In genomic region chr17:47207143-47208067, GRCh38 we compare ENCODE assay signal across 2 cellular contexts.
TF ChIP-seq lines count a peak whose summit lies in the region.

No MANE protein-coding gene starts in this region.

TF ChIP-seq in GM12891, 5 proteins besides CTCF, POLR2A, EP300 and RAD21:
- TF ChIP-seq POLR2AphosphoS5 (IDR thresholded peaks at IDR 0.05; ENCODE audit: low read depth, low read length): no peak
- TF ChIP-seq TAF1 (IDR thresholded peaks at IDR 0.05; ENCODE audit: low read depth, low read length): no peak
- TF ChIP-seq SPI1 (IDR thresholded peaks at IDR 0.05; ENCODE audit: low read depth, low read length): peak; percentile 64

TF ChIP-seq in GM12878, 131 proteins besides CTCF, POLR2A, EP300 and RAD21:
- TF ChIP-seq ZNF217 (IDR thresholded peaks at IDR 0.05) (no peak), SPI1 (IDR thresholded peaks at IDR 0.05; ENCODE audit: borderline replicate concordance, insufficient read depth, low read depth, low read length) (peak; percentile 43; the same call in 1 of the 2 replicates), ZNF384 (IDR thresholded peaks at IDR 0.05; ENCODE audit: borderline replicate concordance, low read depth, low read length) (peak; percentile 38; the same call in 1 of the 2 replicates), RAD51 (IDR thresholded peaks at IDR 0.05) (no peak), HDAC6 (IDR thresholded peaks at IDR 0.05; ENCODE audit: unreplicated experiment) (no peak), NFIC (IDR thresholded peaks at IDR 0.05; ENCODE audit: low read depth, low read length) (no peak), ESRRA (IDR thresholded peaks at IDR 0.05; ENCODE audit: low read length) (no peak), EED (IDR thresholded peaks at IDR 0.05; ENCODE audit: low read depth) (0 out of 2 replicates have a peak, but pooled peaks have one; percentile 5), HCFC1 (IDR thresholded peaks at IDR 0.05; ENCODE audit: low read length) (no peak), ZBED1 (IDR thresholded peaks at IDR 0.05; ENCODE audit: borderline replicate concordance) (no peak), IRF5 (IDR thresholded peaks at IDR 0.05; ENCODE audit: borderline replicate concordance) (no peak), MEF2B (IDR thresholded peaks at IDR 0.05; ENCODE audit: partially characterized antibody, poor library complexity, severe bottlenecking) (peak; percentile 39), BCL3 (IDR thresholded peaks at IDR 0.05; ENCODE audit: borderline replicate concordance, insufficient read depth, low read depth, low read length, poor library complexity, severe bottlenecking) (no peak), ZNF622 (IDR thresholded peaks at IDR 0.05) (no peak), SP1 (IDR thresholded peaks at IDR 0.05; ENCODE audit: low read depth, low read length) (no peak), MTA2 (IDR thresholded peaks at IDR 0.05; ENCODE audit: low read depth) (0 out of 2 replicates have a peak, but pooled peaks have one; percentile 23), CREM (IDR thresholded peaks at IDR 0.05; ENCODE audit: low read depth) (no peak), CHD4 (IDR thresholded peaks at IDR 0.05) (no peak)
- TF ChIP-seq, protein P1, sequence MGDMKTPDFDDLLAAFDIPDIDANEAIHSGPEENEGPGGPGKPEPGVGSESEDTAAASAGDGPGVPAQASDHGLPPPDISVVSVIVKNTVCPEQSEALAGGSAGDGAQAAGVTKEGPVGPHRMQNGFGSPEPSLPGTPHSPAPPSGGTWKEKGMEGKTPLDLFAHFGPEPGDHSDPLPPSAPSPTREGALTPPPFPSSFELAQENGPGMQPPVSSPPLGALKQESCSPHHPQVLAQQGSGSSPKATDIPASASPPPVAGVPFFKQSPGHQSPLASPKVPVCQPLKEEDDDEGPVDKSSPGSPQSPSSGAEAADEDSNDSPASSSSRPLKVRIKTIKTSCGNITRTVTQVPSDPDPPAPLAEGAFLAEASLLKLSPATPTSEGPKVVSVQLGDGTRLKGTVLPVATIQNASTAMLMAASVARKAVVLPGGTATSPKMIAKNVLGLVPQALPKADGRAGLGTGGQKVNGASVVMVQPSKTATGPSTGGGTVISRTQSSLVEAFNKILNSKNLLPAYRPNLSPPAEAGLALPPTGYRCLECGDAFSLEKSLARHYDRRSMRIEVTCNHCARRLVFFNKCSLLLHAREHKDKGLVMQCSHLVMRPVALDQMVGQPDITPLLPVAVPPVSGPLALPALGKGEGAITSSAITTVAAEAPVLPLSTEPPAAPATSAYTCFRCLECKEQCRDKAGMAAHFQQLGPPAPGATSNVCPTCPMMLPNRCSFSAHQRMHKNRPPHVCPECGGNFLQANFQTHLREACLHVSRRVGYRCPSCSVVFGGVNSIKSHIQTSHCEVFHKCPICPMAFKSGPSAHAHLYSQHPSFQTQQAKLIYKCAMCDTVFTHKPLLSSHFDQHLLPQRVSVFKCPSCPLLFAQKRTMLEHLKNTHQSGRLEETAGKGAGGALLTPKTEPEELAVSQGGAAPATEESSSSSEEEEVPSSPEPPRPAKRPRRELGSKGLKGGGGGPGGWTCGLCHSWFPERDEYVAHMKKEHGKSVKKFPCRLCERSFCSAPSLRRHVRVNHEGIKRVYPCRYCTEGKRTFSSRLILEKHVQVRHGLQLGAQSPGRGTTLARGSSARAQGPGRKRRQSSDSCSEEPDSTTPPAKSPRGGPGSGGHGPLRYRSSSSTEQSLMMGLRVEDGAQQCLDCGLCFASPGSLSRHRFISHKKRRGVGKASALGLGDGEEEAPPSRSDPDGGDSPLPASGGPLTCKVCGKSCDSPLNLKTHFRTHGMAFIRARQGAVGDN (IDR thresholded peaks at IDR 0.05): no peak
- TF ChIP-seq, protein P2, sequence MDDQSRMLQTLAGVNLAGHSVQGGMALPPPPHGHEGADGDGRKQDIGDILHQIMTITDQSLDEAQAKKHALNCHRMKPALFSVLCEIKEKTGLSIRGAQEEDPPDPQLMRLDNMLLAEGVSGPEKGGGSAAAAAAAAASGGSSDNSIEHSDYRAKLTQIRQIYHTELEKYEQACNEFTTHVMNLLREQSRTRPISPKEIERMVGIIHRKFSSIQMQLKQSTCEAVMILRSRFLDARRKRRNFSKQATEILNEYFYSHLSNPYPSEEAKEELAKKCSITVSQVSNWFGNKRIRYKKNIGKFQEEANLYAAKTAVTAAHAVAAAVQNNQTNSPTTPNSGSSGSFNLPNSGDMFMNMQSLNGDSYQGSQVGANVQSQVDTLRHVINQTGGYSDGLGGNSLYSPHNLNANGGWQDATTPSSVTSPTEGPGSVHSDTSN (IDR thresholded peaks at IDR 0.05; ENCODE audit: insufficient replicate concordance, low read depth, low read length): no peak
- TF ChIP-seq, protein P3, sequence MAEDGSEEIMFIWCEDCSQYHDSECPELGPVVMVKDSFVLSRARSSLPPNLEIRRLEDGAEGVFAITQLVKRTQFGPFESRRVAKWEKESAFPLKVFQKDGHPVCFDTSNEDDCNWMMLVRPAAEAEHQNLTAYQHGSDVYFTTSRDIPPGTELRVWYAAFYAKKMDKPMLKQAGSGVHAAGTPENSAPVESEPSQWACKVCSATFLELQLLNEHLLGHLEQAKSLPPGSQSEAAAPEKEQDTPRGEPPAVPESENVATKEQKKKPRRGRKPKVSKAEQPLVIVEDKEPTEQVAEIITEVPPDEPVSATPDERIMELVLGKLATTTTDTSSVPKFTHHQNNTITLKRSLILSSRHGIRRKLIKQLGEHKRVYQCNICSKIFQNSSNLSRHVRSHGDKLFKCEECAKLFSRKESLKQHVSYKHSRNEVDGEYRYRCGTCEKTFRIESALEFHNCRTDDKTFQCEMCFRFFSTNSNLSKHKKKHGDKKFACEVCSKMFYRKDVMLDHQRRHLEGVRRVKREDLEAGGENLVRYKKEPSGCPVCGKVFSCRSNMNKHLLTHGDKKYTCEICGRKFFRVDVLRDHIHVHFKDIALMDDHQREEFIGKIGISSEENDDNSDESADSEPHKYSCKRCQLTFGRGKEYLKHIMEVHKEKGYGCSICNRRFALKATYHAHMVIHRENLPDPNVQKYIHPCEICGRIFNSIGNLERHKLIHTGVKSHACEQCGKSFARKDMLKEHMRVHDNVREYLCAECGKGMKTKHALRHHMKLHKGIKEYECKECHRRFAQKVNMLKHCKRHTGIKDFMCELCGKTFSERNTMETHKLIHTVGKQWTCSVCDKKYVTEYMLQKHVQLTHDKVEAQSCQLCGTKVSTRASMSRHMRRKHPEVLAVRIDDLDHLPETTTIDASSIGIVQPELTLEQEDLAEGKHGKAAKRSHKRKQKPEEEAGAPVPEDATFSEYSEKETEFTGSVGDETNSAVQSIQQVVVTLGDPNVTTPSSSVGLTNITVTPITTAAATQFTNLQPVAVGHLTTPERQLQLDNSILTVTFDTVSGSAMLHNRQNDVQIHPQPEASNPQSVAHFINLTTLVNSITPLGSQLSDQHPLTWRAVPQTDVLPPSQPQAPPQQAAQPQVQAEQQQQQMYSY (CRISPR knock-in tag; IDR thresholded peaks at IDR 0.05): no peak
- TF ChIP-seq, protein P4, sequence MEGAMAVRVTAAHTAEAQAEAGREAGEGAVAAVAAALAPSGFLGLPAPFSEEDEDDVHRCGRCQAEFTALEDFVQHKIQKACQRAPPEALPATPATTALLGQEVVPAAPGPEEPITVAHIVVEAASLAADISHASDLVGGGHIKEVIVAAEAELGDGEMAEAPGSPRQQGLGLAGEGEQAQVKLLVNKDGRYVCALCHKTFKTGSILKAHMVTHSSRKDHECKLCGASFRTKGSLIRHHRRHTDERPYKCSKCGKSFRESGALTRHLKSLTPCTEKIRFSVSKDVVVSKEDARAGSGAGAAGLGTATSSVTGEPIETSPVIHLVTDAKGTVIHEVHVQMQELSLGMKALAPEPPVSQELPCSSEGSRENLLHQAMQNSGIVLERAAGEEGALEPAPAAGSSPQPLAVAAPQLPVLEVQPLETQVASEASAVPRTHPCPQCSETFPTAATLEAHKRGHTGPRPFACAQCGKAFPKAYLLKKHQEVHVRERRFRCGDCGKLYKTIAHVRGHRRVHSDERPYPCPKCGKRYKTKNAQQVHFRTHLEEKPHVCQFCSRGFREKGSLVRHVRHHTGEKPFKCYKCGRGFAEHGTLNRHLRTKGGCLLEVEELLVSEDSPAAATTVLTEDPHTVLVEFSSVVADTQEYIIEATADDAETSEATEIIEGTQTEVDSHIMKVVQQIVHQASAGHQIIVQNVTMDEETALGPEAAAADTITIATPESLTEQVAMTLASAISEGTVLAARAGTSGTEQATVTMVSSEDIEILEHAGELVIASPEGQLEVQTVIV (IDR thresholded peaks at IDR 0.05; ENCODE audit: borderline replicate concordance, partially characterized antibody): no peak
